ENCODE assay signal across 11 cellular contexts in the genomic region with DNA sequence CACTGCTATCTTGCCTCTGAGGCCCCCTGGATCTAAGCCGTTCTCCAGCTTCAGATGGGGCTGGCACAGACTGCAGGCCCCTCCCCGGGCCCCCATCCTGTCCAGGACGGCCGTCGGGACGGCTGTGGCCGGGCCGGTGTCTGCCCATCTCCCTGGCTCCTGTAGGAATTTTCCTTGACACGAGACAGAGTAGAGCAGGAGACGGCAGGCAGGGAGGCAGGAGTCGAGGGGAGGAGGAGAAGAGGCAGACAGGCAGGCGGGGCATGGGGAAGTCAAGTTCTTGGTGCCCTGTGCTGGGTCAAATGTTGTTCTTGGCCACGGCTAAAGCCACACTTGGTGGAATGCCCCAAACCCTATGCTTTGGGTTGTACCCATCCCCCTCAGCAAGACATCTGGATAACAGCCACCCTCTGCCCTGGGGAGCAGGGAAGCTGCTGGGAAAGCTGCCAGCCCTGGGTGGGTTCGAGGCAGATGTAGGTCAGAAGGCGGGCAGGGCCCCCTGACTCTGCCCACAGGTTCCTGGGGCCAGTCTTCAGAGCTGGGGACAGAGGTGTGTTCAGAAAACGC. TPM values are rescaled to one million over a fixed set of nuclear protein-coding genes. Genes with fewer than 3 reads are reported as not detected.
DNase-seq lines count a peak whose midpoint lies in the region; ATAC-seq, FAIRE-seq and TF ChIP-seq lines count a peak whose summit lies in the region.
"Had no signal": no experiment of that assay in that cellular context is flagged by ENCODE, and none has a peak within 500 bp of the region (broad histone marks: within the 10 kb centered on the region; RNA-seq: fewer than 3 reads in every experiment).

No MANE protein-coding gene starts in this region.

- H3K4me3 Mint-ChIP-seq in T-helper 17 cell: no peak overlapping the region
- H3K4me3 Mint-ChIP-seq: CD8-positive, alpha-beta memory T cell had no signal

- peaks cover 53% of the 10 kb centered on the region for H3K27me3 Mint-ChIP-seq in T-helper 17 cell

- TF ChIP-seq CTCF in heart right ventricle (IDR thresholded peaks at IDR 0.05): no peak

- no peaks in the 10 kb centered on the region for H3K9me3 ChIP-seq in T-helper 17 cell (ENCODE audit: control insufficient read depth, low read length, poor library complexity, severe bottlenecking)
- no peaks in the 10 kb centered on the region for H3K9me3 ChIP-seq in heart right ventricle

- H3K27ac Mint-ChIP-seq in T-helper 17 cell: peak overlapping the region; percentile 51
- H3K27ac Mint-ChIP-seq: CD8-positive, alpha-beta memory T cell had no signal

- no peak for ATAC-seq in T-helper 17 cell
- ATAC-seq in heart right ventricle: peak in 7 of 8 donors; percentile 0 to 28 (median 7)

- peaks cover 0 to 68% (median 0%) of the 10 kb centered on the region in 7 donors for H3K27me3 ChIP-seq in heart right ventricle

- H3K4me3 ChIP-seq in heart right ventricle: peak overlapping the region in 8 of 10 donors; percentile 6 to 82 (median 76)

- no peaks in the 10 kb centered on the region for H3K36me3 ChIP-seq in heart right ventricle

- DNase-seq in EL (peak; percentile 71), T-helper 17 cell (no peak), heart right ventricle (peak in 1 of 2 donors; percentile 44), retina (peak; percentile 21), RCC 7860 (ENCODE audit: low spot score) (no peak), iPS-NIHi7 (ENCODE audit: extremely low spot score) (no peak), SIG-M5 treated with dmso at 0.1 percent for 504 hours (lab: John Stamatoyannopoulos, UW; ENCODE audit: unreplicated experiment) (no peak), NCI-H1092 (lab: John Stamatoyannopoulos, UW) (no peak)
- DNase-seq: activated effector memory CD4-positive, alpha-beta T cell treated with anti-CD3 and anti-CD28 coated beads, Interleukin-2, amount 50 U/mL, for 16 hours; CD8-positive, alpha-beta memory T cell had no signal

- peak overlapping the region; percentile 28 to 95 (median 90) for H3K27ac ChIP-seq in heart right ventricle

- WGBS in heart right ventricle, 2 donors: 13 to 17% methylated on average over 16 of the region's 16 CpGs

- peaks cover 36 to 70% (median 55%) of the 10 kb centered on the region in 9 donors for H3K4me1 ChIP-seq in heart right ventricle

- peaks cover 6% of the 10 kb centered on the region for H3K36me3 Mint-ChIP-seq in T-helper 17 cell (ENCODE audit: low read depth)
- H3K36me3 Mint-ChIP-seq: CD8-positive, alpha-beta memory T cell had no signal

- intact Hi-C loops in heart right ventricle (cut with DNase I): loop anchor here in 1 of 10 donors (10.0 kb wide), 1 partner anchor 47 kb away; the partner anchor contains the start of gene ENGASE

- peaks cover 10% of the 10 kb centered on the region for H3K4me1 Mint-ChIP-seq in T-helper 17 cell

- no peak for FAIRE-seq in RCC 7860 (lab: Jason Lieb, UNC)
- FAIRE-seq: endometrium had no signal

RNA-seq across cellular contexts. Expression of gene C1QTNF1, which starts 4.0 kb away (rescaled TPM):
- total RNA-seq in T-helper 17 cell: under 1 TPM in 1 of 2 donors, not detected in 1; 0.13 TPM
- 100 to 1,000 TPM in 3 of 10 donors, 10 to 100 TPM in 7; 29.3 to 685 (median 62.8) TPM for total RNA-seq in heart right ventricle
- 100 to 1,000 TPM; 108 to 224 TPM for polyA plus RNA-seq in heart right ventricle
- polyA plus RNA-seq: CD8-positive, alpha-beta memory T cell had no signal

RNA-seq across cellular contexts. Expression of gene CANT1, which starts 18.4 kb away (rescaled TPM):
- total RNA-seq in T-helper 17 cell (10 to 100 TPM; 47.8 to 50.2 TPM), heart right ventricle (10 to 100 TPM; 19.9 to 33.4 (median 24.4) TPM)
- polyA plus RNA-seq in heart right ventricle: 10 to 100 TPM in 1 of 2 donors, 1 to 10 TPM in 1; 4.1 to 16.7 TPM

RNA-seq across cellular contexts. Expression of gene ENGASE, which starts 46.6 kb away (rescaled TPM):
- 10 to 100 TPM; 56.2 to 60.1 TPM for total RNA-seq in T-helper 17 cell
- total RNA-seq in heart right ventricle: 10 to 100 TPM; 20.1 to 45.5 (median 26.6) TPM
- 10 to 100 TPM in 1 of 2 donors, 1 to 10 TPM in 1; 9.7 to 54.1 TPM for polyA plus RNA-seq in heart right ventricle

RNA-seq across cellular contexts. Expression of gene LGALS3BP, which starts 48.3 kb away (rescaled TPM):
- total RNA-seq in T-helper 17 cell (10 to 100 TPM; 31.7 to 45.2 TPM), heart right ventricle (100 to 1,000 TPM; 362 to 852 (median 568) TPM)
- 100 to 1,000 TPM; 196 to 268 TPM for polyA plus RNA-seq in heart right ventricle

Comparison
In these comparisons a context has a peak if more than half of its experiments do, and no peak if none do; other contexts are left out.
1. DNase-seq: peak in EL (single experiment) and retina (single experiment); none in T-helper 17 cell (0 of 3), RCC 7860 (single experiment), iPS-NIHi7 (single experiment), SIG-M5 treated with dmso at 0.1 percent for 504 hours (single experiment) and NCI-H1092 (single experiment).
2. RNA of gene C1QTNF1, which starts 4.0 kb away (total RNA-seq): 29.3 to 685 TPM in heart right ventricle; 0.13 TPM in T-helper 17 cell; every median in the first group is over 10 times any median in the second.